ENCODE assay signal across 10 cellular contexts in genomic region chr18:36309436-36310391, GRCh38. TPM values are rescaled to one million over a fixed set of nuclear protein-coding genes. Genes with fewer than 3 reads are reported as not detected.
DNase-seq lines count a peak whose midpoint lies in the region; ATAC-seq and TF ChIP-seq lines count a peak whose summit lies in the region.
"Had no signal": no experiment of that assay in that cellular context is flagged by ENCODE, and none has a peak within 500 bp of the region (broad histone marks: within the 10 kb centered on the region; RNA-seq: fewer than 3 reads in every experiment).

No MANE protein-coding gene starts in this region.

- 61 to 83% methylated on average over 7 to 11 of the region's 11 CpGs for WGBS in testis, 2 donors

- no peak for TF ChIP-seq POLR2A in testis (IDR thresholded peaks at IDR 0.05)

- no peaks in the 10 kb centered on the region for H3K4me1 Mint-ChIP-seq in activated naive CD8-positive, alpha-beta T cell treated with anti-CD3 and anti-CD28 coated beads, Interleukin-2, amount 50 U/mL, for 24 hours

- H3K27ac ChIP-seq in HEK293 (ENCODE audit: extremely low read depth, low read depth, low read length), result no peak overlapping the region
- no peak overlapping the region for H3K27ac ChIP-seq in testis

- H3K4me3 Mint-ChIP-seq in activated naive CD8-positive, alpha-beta T cell treated with anti-CD3 and anti-CD28 coated beads, Interleukin-2, amount 50 U/mL, for 24 hours, result no peak overlapping the region

- no peaks in the 10 kb centered on the region for H3K4me1 ChIP-seq in HEK293 (ENCODE audit: control insufficient read depth, insufficient read depth, low read length)
- peaks cover 38% of the 10 kb centered on the region for H3K4me1 ChIP-seq in adipocyte (ENCODE audit: control insufficient read depth, insufficient read depth, low read length)
- peaks cover 2% of the 10 kb centered on the region for H3K4me1 ChIP-seq in testis

- intact Hi-C loops in left ventricle myocardium superior (cut with micrococcal nuclease) (loop anchor here (10.0 kb wide), 1 partner anchor 255 kb away; no protein-coding TSS in a partner anchor), testis (cut with DNase I; ENCODE audit: low total_unique reads) (no loop called here)

- in situ Hi-C loops in GM13977 (cut with MboI; ENCODE audit: low pct_unique_long_range_greater_than_20kb, low sequenced_read_pairs, unreplicated experiment), result no loop called here

- no peaks in the 10 kb centered on the region for H3K27me3 ChIP-seq in adipocyte (replicated peaks; ENCODE audit: control insufficient read depth, insufficient read depth, low read length)
- no peaks in the 10 kb centered on the region for H3K27me3 ChIP-seq in testis

- TF ChIP-seq CTCF in HEK293 (tag by site-specific recombination; IDR thresholded peaks at IDR 0.05) (no peak), testis (IDR thresholded peaks at IDR 0.05) (no peak), GM13977 (IDR thresholded peaks at IDR 0.05; ENCODE audit: extremely low read depth, insufficient read depth, missing control alignments) (no peak)

- H3K27ac Mint-ChIP-seq in activated naive CD8-positive, alpha-beta T cell treated with anti-CD3 and anti-CD28 coated beads, Interleukin-2, amount 50 U/mL, for 24 hours, result no peak overlapping the region

- CTCF ChIA-PET in HEK293 (lab: Yijun Ruan, JAX), result interaction anchor here (0.6 to 1.4 kb wide), 3 partner anchors 12 to 25 kb away, joined by 3 to 5 read pairs (median 4); partner anchors contain the start of gene FHOD3

- H3K9me3 Mint-ChIP-seq in activated naive CD8-positive, alpha-beta T cell treated with anti-CD3 and anti-CD28 coated beads, Interleukin-2, amount 50 U/mL, for 24 hours, result no peaks in the 10 kb centered on the region

- H3K4me3 ChIP-seq in HEK293 (ENCODE audit: low read depth, low read length) (no peak overlapping the region), adipocyte (ENCODE audit: low read length) (peak overlapping the region; percentile 25), testis (no peak overlapping the region)

- H3K36me3 ChIP-seq in HEK293 (ENCODE audit: control insufficient read depth in 2 of 2, insufficient read depth in 1 of 2, low read length in 2 of 2), result no peaks in the 10 kb centered on the region
- no peaks in the 10 kb centered on the region for H3K36me3 ChIP-seq in adipocyte (ENCODE audit: control insufficient read depth, insufficient read depth, low read length, severe bottlenecking)
- H3K36me3 ChIP-seq in testis (ENCODE audit: low read depth, missing control alignments), result no peaks in the 10 kb centered on the region

- peaks cover 43% of the 10 kb centered on the region for H3K27me3 Mint-ChIP-seq in activated naive CD8-positive, alpha-beta T cell treated with anti-CD3 and anti-CD28 coated beads, Interleukin-2, amount 50 U/mL, for 24 hours

- POLR2A ChIA-PET in HEK293 (lab: Yijun Ruan, JAX), result interaction anchor here (0.7 to 1.7 kb wide), 2 partner anchors 12 to 228 kb away, joined by 3 to 11 read pairs; partner anchors contain the start of gene FHOD3

- peak overlapping the region; percentile 55 for H3K9ac ChIP-seq in adipocyte (ENCODE audit: low read length)

- H3K9me3 ChIP-seq in HEK293 (ENCODE audit: control insufficient read depth, insufficient read depth, low read depth, low read length) (no peaks in the 10 kb centered on the region), adipocyte (ENCODE audit: control insufficient read depth, low read length) (no peaks in the 10 kb centered on the region), testis (no peaks in the 10 kb centered on the region)

- DNase-seq in adipocyte (ENCODE audit: low read depth) (peak; percentile 90), left ventricle myocardium superior (peak; percentile 39), testis (peak; percentile 34), inferior parietal cortex (ENCODE audit: extremely low spot score) (no peak), GM13977 (ENCODE audit: low spot score) (no peak)
- DNase-seq in activated naive CD8-positive, alpha-beta T cell treated with anti-CD3 and anti-CD28 coated beads, Interleukin-2, amount 50 U/mL, for 24 hours, result no peak
- DNase-seq: activated naive CD4-positive, alpha-beta T cell; hypothalamus had no signal

- H3K36me3 Mint-ChIP-seq in activated naive CD8-positive, alpha-beta T cell treated with anti-CD3 and anti-CD28 coated beads, Interleukin-2, amount 50 U/mL, for 24 hours (ENCODE audit: low read depth), result no peaks in the 10 kb centered on the region

- ATAC-seq in left ventricle myocardium superior (peak; percentile 46), GM18502 (IDR thresholded peaks at IDR 0.05; ENCODE audit: poor library complexity, unreplicated experiment) (no peak)
- no peak for ATAC-seq in activated naive CD8-positive, alpha-beta T cell treated with anti-CD3 and anti-CD28 coated beads, Interleukin-2, amount 50 U/mL, for 24 hours

TF ChIP-seq in HEK293, 187 proteins besides CTCF, POLR2A, EP300 and RAD21:
- no peak for TF ChIP-seq YY2 (tag by site-specific recombination; IDR thresholded peaks at IDR 0.05)
- TF ChIP-seq ZBTB6 (tag by site-specific recombination; IDR thresholded peaks at IDR 0.05), result no peak
- no peak for TF ChIP-seq ZNF350 (tag by site-specific recombination; IDR thresholded peaks at IDR 0.05)
- TF ChIP-seq HOXA7 (CRISPR knock-in tag; IDR thresholded peaks at IDR 0.05; ENCODE audit: borderline replicate concordance), result 0 out of 2 replicates have a peak, but pooled peaks have one; percentile 42
- no peak for TF ChIP-seq ZNF558 (tag by site-specific recombination; IDR thresholded peaks at IDR 0.05)
- 0 out of 2 replicates have a peak, but pooled peaks have one; percentile 40 for TF ChIP-seq TRIM28 (IDR thresholded peaks at IDR 0.05; ENCODE audit: borderline replicate concordance, low read length)
- no peak for TF ChIP-seq ZNF26 (tag by site-specific recombination; IDR thresholded peaks at IDR 0.05)
- TF ChIP-seq ZNF791 (tag by site-specific recombination; IDR thresholded peaks at IDR 0.05), result no peak
- TF ChIP-seq YY1 (tag by site-specific recombination; IDR thresholded peaks at IDR 0.05), result no peak

RNA-seq across cellular contexts. Expression of gene FHOD3, which starts 12.2 kb away (rescaled TPM):
- total RNA-seq in left ventricle myocardium superior, result 347 TPM
- total RNA-seq in testis, result 10 to 100 TPM; 37.3 to 46.8 TPM
- polyA plus RNA-seq in testis (ENCODE audit: insufficient read depth, low read depth, low replicate concordance), result 6.5 TPM

Comparison
In these comparisons a context has a peak if more than half of its experiments do, and no peak if none do; other contexts are left out.
1. DNase-seq: peak in adipocyte (single experiment), left ventricle myocardium superior (single experiment) and testis (single experiment); none in inferior parietal cortex (single experiment), GM13977 (single experiment) and activated naive CD8-positive, alpha-beta T cell treated with anti-CD3 and anti-CD28 coated beads, Interleukin-2, amount 50 U/mL, for 24 hours (single experiment).